ENCODE assay signal across 9 cellular contexts in the genomic region with DNA sequence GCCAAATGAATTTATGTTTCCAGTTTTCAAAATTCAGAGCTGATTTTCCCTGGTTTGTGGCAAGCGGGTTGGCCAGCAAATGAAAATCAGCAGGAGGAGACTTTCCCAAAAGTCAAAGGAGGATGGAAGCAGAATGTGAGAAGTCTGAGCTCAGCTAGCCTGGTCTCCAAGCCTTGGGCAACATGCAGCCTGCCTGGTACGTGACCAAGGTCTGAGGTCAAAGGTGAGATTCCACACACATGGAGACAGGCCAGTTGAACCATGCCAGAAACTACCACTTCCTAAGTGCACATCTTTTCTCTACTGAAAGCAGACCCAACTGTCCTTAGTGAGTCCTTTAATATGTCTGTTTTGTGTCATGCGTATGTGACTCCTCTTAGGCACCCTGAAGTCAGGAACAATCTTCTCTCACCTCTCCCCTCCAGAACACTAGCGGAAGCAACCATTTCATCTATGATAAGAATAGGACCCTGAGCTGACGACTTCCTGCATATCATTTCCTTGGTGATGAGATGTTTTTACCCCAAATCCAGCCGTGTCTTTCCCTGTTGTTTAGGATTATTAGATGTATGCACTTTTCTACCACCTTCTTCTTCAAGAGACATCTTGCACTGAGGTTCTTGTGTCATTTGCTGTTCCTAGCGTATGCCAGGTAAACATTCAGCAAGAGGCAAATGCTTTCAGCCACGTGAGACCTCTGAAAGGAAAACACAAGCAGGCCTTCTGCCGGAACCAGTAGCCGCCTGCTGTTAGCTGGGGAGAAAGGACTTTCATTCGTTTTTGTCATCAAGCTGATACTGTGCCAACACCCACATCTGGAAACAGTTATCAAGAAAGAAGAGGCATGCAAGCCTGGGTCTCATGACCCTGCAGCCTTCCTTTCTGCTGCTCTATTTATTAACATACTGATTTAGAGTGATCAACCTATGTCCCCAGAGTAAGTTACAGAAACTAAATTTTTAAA. TPM values are rescaled to one million over a fixed set of nuclear protein-coding genes. Genes with fewer than 3 reads are reported as not detected.
DNase-seq lines count a peak whose midpoint lies in the region; ATAC-seq and TF ChIP-seq lines count a peak whose summit lies in the region.
"Had no signal": no experiment of that assay in that cellular context is flagged by ENCODE, and none has a peak within 500 bp of the region (broad histone marks: within the 10 kb centered on the region; RNA-seq: fewer than 3 reads in every experiment).

No MANE protein-coding gene starts in this region.

- intact Hi-C loops in IMR-90 (cut with micrococcal nuclease), result loop anchor here (1.0 to 5.0 kb wide), 4 partner anchors 24 to 132 kb away; no protein-coding TSS in a partner anchor

- H3K36me3 ChIP-seq in IMR-90 (ENCODE audit: control insufficient read depth, insufficient read depth, low read length) (no peaks in the 10 kb centered on the region), brain microvascular endothelial cell (replicated peaks) (no peaks in the 10 kb centered on the region), liver (ENCODE audit: control insufficient read depth in 4 of 4, insufficient read depth in 3 of 4, low read depth in 1 of 4, low read length in 3 of 4) (no peaks in the 10 kb centered on the region)

- H3K18ac ChIP-seq in IMR-90 (ENCODE audit: low read depth, low read length), result peak overlapping the region; percentile 97

- H4K20me1 ChIP-seq in IMR-90 (ENCODE audit: insufficient read depth, low read length), result no peaks in the 10 kb centered on the region

- no peaks in the 10 kb centered on the region for H3K27me3 ChIP-seq in IMR-90 (ENCODE audit: control insufficient read depth, insufficient read depth, low read length)
- H3K27me3 ChIP-seq in brain microvascular endothelial cell (replicated peaks), result no peaks in the 10 kb centered on the region
- H3K27me3 ChIP-seq in liver (ENCODE audit: control insufficient read depth in 4 of 4, insufficient read depth in 4 of 4, low read length in 3 of 4), result no peaks in the 10 kb centered on the region

- peak; percentile 44 for ATAC-seq in IMR-90 (ENCODE audit: low read depth)
- ATAC-seq in GM21737 (IDR thresholded peaks at IDR 0.05; ENCODE audit: unreplicated experiment), result no peak
- ATAC-seq in GM21367 (IDR thresholded peaks at IDR 0.05; ENCODE audit: unreplicated experiment), result no peak

- BruUV-seq in IMR-90 (replicated peaks; lab: Mats Ljungman, UMichigan), result no TSS peak

- H3K9ac ChIP-seq in IMR-90 (ENCODE audit: low read depth, low read length), result peak overlapping the region; percentile 75
- H3K9ac ChIP-seq in liver (ENCODE audit: low read depth in 1 of 2, low read length in 2 of 2), result peak overlapping the region in 1 of 2 donors; percentile 50

- H3K4me1 Mint-ChIP-seq in type B pancreatic cell (ENCODE audit: unreplicated experiment), result peaks cover 60% of the 10 kb centered on the region

- no peaks in the 10 kb centered on the region for H3K36me3 Mint-ChIP-seq in type B pancreatic cell

- H4K8ac ChIP-seq in IMR-90 (ENCODE audit: low read depth in 2 of 2, low read length in 2 of 2), result peak overlapping the region; percentile 86 to 96

- peak overlapping the region; percentile 92 for H2BK15ac ChIP-seq in IMR-90 (ENCODE audit: low read depth, low read length)

- H3K4me1 ChIP-seq in IMR-90 (ENCODE audit: control insufficient read depth, insufficient read depth, low read length) (peaks cover 52% of the 10 kb centered on the region), liver (ENCODE audit: control insufficient read depth in 4 of 4, insufficient read depth in 4 of 4, low read length in 3 of 4) (peaks cover 10 to 38% (median 30%) of the 10 kb centered on the region in 4 donors)

- H3K27ac ChIP-seq in IMR-90 (ENCODE audit: insufficient read depth, low read length) (peak overlapping the region; percentile 94), brain microvascular endothelial cell (peak overlapping the region; percentile 98), liver (ENCODE audit: low read depth in 1 of 2, low read length in 2 of 2) (peak overlapping the region; percentile 89 to 95)
- H3K27ac ChIP-seq: HL-60 had no signal

- peaks cover 30% of the 10 kb centered on the region for H3K9me1 ChIP-seq in IMR-90 (ENCODE audit: insufficient read depth, low read length)

- peak overlapping the region; percentile 97 for H3K23ac ChIP-seq in IMR-90 (ENCODE audit: low read depth, low read length)

- peak overlapping the region; percentile 98 for H4K91ac ChIP-seq in IMR-90 (ENCODE audit: insufficient read depth, low read depth, low read length)

- H4K5ac ChIP-seq in IMR-90 (ENCODE audit: low read depth, low read length), result peak overlapping the region; percentile 93

- H2BK5ac ChIP-seq in IMR-90 (ENCODE audit: low read depth, low read length, poor library complexity, severe bottlenecking), result peak overlapping the region; percentile 98

- peaks cover 46% of the 10 kb centered on the region for H3K27me3 Mint-ChIP-seq in type B pancreatic cell

- CTCF ChIA-PET in IMR-90 (lab: Yijun Ruan, JAX), result interaction anchor here (0.7 to 1.6 kb wide), 6 partner anchors 13 to 74 kb away, joined by 3 to 6 read pairs (median 4); no protein-coding TSS in a partner anchor

- H3K14ac ChIP-seq in IMR-90 (replicated peaks; ENCODE audit: low read depth, low read length), result peak overlapping the region; percentile 97

- peak overlapping the region; percentile 58 for H3K4me2 ChIP-seq in IMR-90 (ENCODE audit: low read depth, low read length)

- TF ChIP-seq POLR2A in IMR-90 (IDR thresholded peaks at IDR 0.05; ENCODE audit: low read depth, low read length), result no peak

- peak overlapping the region; percentile 98 for H2BK120ac ChIP-seq in IMR-90 (ENCODE audit: low read depth, low read length)

- H3K9me3 ChIP-seq in IMR-90 (ENCODE audit: control insufficient read depth, insufficient read depth, low read length) (no peaks in the 10 kb centered on the region), liver (ENCODE audit: control insufficient read depth in 4 of 4, low read length in 3 of 4) (no peaks in the 10 kb centered on the region)

- peak overlapping the region; percentile 50 for H3K4me3 Mint-ChIP-seq in type B pancreatic cell

- peak overlapping the region; percentile 95 for H2AK5ac ChIP-seq in IMR-90 (ENCODE audit: low read depth, low read length)

- H2BK20ac ChIP-seq in IMR-90 (ENCODE audit: low read depth, low read length), result peak overlapping the region; percentile 98

- no peak overlapping the region for H2AFZ ChIP-seq in IMR-90 (replicated peaks; ENCODE audit: low read length, poor library complexity)

- 0% methylated on average over 3 of the region's 11 CpGs; no CpG with 5 or more reads in 1 of the 2 experiments for WGBS in IMR-90 (ENCODE audit: extremely low coverage in 2 of 2, insufficient read length in 1 of 2), 2 experiments
- 27% methylated on average over 11 of the region's 11 CpGs for WGBS in liver

- H3K4me3 ChIP-seq in IMR-90 (ENCODE audit: insufficient read depth, low read depth, low read length) (no peak overlapping the region), brain microvascular endothelial cell (ENCODE audit: low read depth, low read length) (no peak overlapping the region), liver (ENCODE audit: low read depth in 1 of 3, low read length in 3 of 3) (no peak overlapping the region)

- peaks cover 0 to 15% of the 10 kb centered on the region in 2 experiments; a peak in 2 of 4 replicates for H3K79me1 ChIP-seq in IMR-90 (ENCODE audit: low read depth in 1 of 2, low read length in 2 of 2)

- peak overlapping the region; percentile 98 for H3K4ac ChIP-seq in IMR-90 (ENCODE audit: low read depth, low read length)

- in situ Hi-C loops in IMR-90 (cut with MboI; ENCODE audit: low sequenced_read_pairs) (no loop called here), brain microvascular endothelial cell (cut with HindIII; ENCODE audit: low pct_ligation_motif_present, low sequenced_read_pairs) (no loop called here)

- dilution Hi-C loops in IMR-90 (cut with HindIII; ENCODE audit: low sequenced_read_pairs, unreplicated experiment), result no loop called here

- TF ChIP-seq CTCF in IMR-90 (conservative IDR thresholded peaks at IDR 0.05; ENCODE audit: low read depth, low read length) (peak; percentile 64), brain microvascular endothelial cell (IDR thresholded peaks at IDR 0.05; ENCODE audit: low read depth, low read length, missing control alignments) (peak; percentile 73), liver (IDR thresholded peaks at IDR 0.05; ENCODE audit: low read depth, low read length, missing input control) (peak; percentile 30), type B pancreatic cell (conservative IDR thresholded peaks at IDR 0.05) (no peak)

- H2AK9ac ChIP-seq in IMR-90 (replicated peaks; ENCODE audit: low read depth, low read length, poor library complexity), result no peak overlapping the region

- peak overlapping the region; percentile 96 for H3K56ac ChIP-seq in IMR-90 (ENCODE audit: extremely low read depth, insufficient read depth, low read length)

- peaks cover 12% of the 10 kb centered on the region for H3K9me3 Mint-ChIP-seq in type B pancreatic cell

- TF ChIP-seq RAD21 in IMR-90 (IDR thresholded peaks at IDR 0.05; ENCODE audit: low read length) (peak; percentile 70), liver (IDR thresholded peaks at IDR 0.05) (peak; percentile 52 to 81)

- POLR2A ChIA-PET in IMR-90 (lab: Charles Lee; ENCODE audit: unreplicated experiment), result no interaction called here

- H3K27ac Mint-ChIP-seq in type B pancreatic cell, result peak overlapping the region; percentile 68

- peak; percentile 99 for DNase-seq in IMR-90
- peak; percentile 97 for DNase-seq in brain microvascular endothelial cell
- no peak for DNase-seq in type B pancreatic cell (ENCODE audit: extremely low spot score, unreplicated experiment)
- no peak for DNase-seq in mesenteric fat pad (ENCODE audit: low spot score)
- DNase-seq: activated T-cell treated with anti-CD3 and anti-CD28 coated beads, Interleukin-2, amount 50 U/mL, for 1 hour had no signal

TF ChIP-seq in IMR-90, 13 proteins besides CTCF, POLR2A, EP300 and RAD21 (continues in another document):
- TF ChIP-seq MAFK (IDR thresholded peaks at IDR 0.05; ENCODE audit: low read depth, low read length) (0 out of 2 replicates have a peak, but pooled peaks have one; percentile 2), BHLHE40 (IDR thresholded peaks at IDR 0.05; ENCODE audit: low read depth, low read length) (peak; percentile 91)

TF ChIP-seq in liver, 16 proteins besides CTCF, POLR2A, EP300 and RAD21 (continues in another document):
- TF ChIP-seq NR2F2 (IDR thresholded peaks at IDR 0.05) (peak; percentile 87), YY1 (IDR thresholded peaks at IDR 0.05) (peak; percentile 18)

RNA-seq across cellular contexts. Expression of a gene that starts 9.7 kb away (rescaled TPM):
- total RNA-seq in IMR-90 (2012; rRNA removed) (483 and 618 TPM in 2 replicates), liver (100 to 1,000 TPM in 1 of 2 donors, 10 to 100 TPM in 1; 45.2 to 144 TPM), type B pancreatic cell (ENCODE audit: low replicate concordance) (71.4 and 302 TPM in 2 replicates), mesenteric fat pad (254 TPM)
- polyA plus RNA-seq in IMR-90 (2012; rRNA removed) (1,362 and 1,551 TPM in 2 replicates), liver (10 to 100 TPM; 33.7 to 43.0 TPM)
- polyA plus RNA-seq in IMR-90 (2012; cell fraction: cytosol; rRNA removed), result 790 and 1,298 TPM in 2 replicates
- 1,060 and 1,205 TPM in 2 replicates for polyA plus RNA-seq in IMR-90 (2012; cell fraction: nucleus; rRNA removed; ENCODE audit: low replicate concordance)

Comparison
In these comparisons a context has a peak if more than half of its experiments do, and no peak if none do; other contexts are left out.
1. DNase-seq: peak in IMR-90 (single experiment) and brain microvascular endothelial cell (single experiment); none in type B pancreatic cell (single experiment) and mesenteric fat pad (single experiment).
2. Peak in every context shown above with its lines, with median percentiles within 50 percentile points of each other: H3K27ac ChIP-seq.